8 cellular contexts compared by ENCODE assay signal in the genomic region with DNA sequence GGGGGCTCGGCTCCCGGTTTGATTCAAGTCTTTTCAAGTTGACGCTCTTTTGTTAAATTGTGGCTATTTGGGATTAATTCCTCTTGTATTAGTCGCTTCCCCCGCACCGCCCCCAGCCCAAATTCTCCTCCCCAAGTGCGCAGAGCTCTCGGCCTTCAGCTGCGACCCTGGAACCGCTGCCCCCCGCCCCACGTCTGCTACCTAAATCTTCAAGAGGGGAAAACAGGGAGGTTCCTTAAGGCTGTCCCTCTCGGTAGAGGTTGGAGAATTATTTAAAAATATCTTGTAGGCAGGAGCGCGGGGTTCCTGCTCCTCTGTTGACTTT. TPM values are rescaled to one million over a fixed set of nuclear protein-coding genes. Genes with fewer than 3 reads are reported as not detected.
DNase-seq lines count a peak whose midpoint lies in the region; ATAC-seq and TF ChIP-seq lines count a peak whose summit lies in the region.

No MANE protein-coding gene starts in this region.

- H4K20me1 ChIP-seq in DOHH2 (ENCODE audit: control insufficient read depth, insufficient read depth, low read depth, low read length) = no peaks in the 10 kb centered on the region; the same call in 1 of the 2 replicates

- DNase-seq in T-cell = no peak
- DNase-seq in fibroblast of mammary gland (ENCODE audit: low read depth) = no peak
- DNase-seq in progenitor cell of endocrine pancreas (ENCODE audit: low spot score, unreplicated experiment) = peak; percentile 9
- no peak for DNase-seq in SHP77 (lab: John Stamatoyannopoulos, UW)
- no peak for DNase-seq in kidney glomerular epithelial cell (lab: John Stamatoyannopoulos, UW)
- no peak for DNase-seq in amniotic stem cell (lab: John Stamatoyannopoulos, UW)
- DNase-seq in 8988T = no peak

- peaks cover 35% of the 10 kb centered on the region for H3K79me2 ChIP-seq in DOHH2 (ENCODE audit: control insufficient read depth, low read length)

- no peaks in the 10 kb centered on the region for H3F3A ChIP-seq in DOHH2 (ENCODE audit: control insufficient read depth, insufficient read depth)

- POLR2A ChIA-PET in T-cell (lab: Charles Lee) = interaction anchor here (0.6 to 0.7 kb wide), 5 partner anchors 56 to 476 kb away, joined by 4 to 10 read pairs (median 7); no protein-coding TSS in a partner anchor

- H3K4me1 ChIP-seq in DOHH2 (ENCODE audit: control insufficient read depth, low read length) = peaks cover 22% of the 10 kb centered on the region

- no peaks in the 10 kb centered on the region for H3K9me2 ChIP-seq in DOHH2 (replicated peaks; ENCODE audit: control insufficient read depth, low read length)

- H3K4me3 ChIP-seq in DOHH2 (ENCODE audit: low read length) (peak overlapping the region; percentile 76), fibroblast of mammary gland (ENCODE audit: control insufficient read depth, low read depth, low read length) (peak overlapping the region; percentile 48)

- peaks cover 15 to 20% (median 16%) of the 10 kb centered on the region in 3 donors for H3K4me1 Mint-ChIP-seq in T-cell
- peaks cover 23% of the 10 kb centered on the region for H3K4me1 Mint-ChIP-seq in progenitor cell of endocrine pancreas (ENCODE audit: low read depth)

- ATAC-seq in T-cell (replicated peaks in 1 of 4) = no peak

- peak overlapping the region; percentile 83 to 90 (median 85) for H3K4me3 Mint-ChIP-seq in T-cell
- H3K4me3 Mint-ChIP-seq in progenitor cell of endocrine pancreas (ENCODE audit: low read depth) = peak overlapping the region; percentile 88

- H3K27me3 ChIP-seq in DOHH2 (ENCODE audit: control insufficient read depth, low read length) = peaks cover 7% of the 10 kb centered on the region; the same call in 1 of the 2 replicates

- CTCF ChIA-PET in T-cell (lab: Charles Lee) = interaction anchor here in 1 of 2 donors (0.7 to 1.0 kb wide), 2 partner anchors 260 to 1572 kb away, joined by 4 to 5 read pairs; a partner anchor contains a TSS

- H3K36me3 Mint-ChIP-seq in T-cell (no peaks in the 10 kb centered on the region), progenitor cell of endocrine pancreas (ENCODE audit: insufficient read depth) (no peaks in the 10 kb centered on the region)

- H3K27ac ChIP-seq in DOHH2 (ENCODE audit: low read depth, low read length) = no peak overlapping the region

- H3K36me3 ChIP-seq in DOHH2 (ENCODE audit: control insufficient read depth, low read length) = no peaks in the 10 kb centered on the region

- no peaks in the 10 kb centered on the region for H3K9me3 ChIP-seq in DOHH2 (ENCODE audit: control insufficient read depth, insufficient read depth, low read length)

- H3K27me3 Mint-ChIP-seq in T-cell = no peaks in the 10 kb centered on the region
- H3K27me3 Mint-ChIP-seq in progenitor cell of endocrine pancreas = no peaks in the 10 kb centered on the region

- TF ChIP-seq CTCF in DOHH2 (IDR thresholded peaks at IDR 0.05; ENCODE audit: low read depth, low read length, poor library complexity, severe bottlenecking) (no peak), fibroblast of mammary gland (conservative IDR thresholded peaks at IDR 0.05; ENCODE audit: control insufficient read depth, insufficient read depth, low read depth, low read length) (no peak), progenitor cell of endocrine pancreas (IDR thresholded peaks at IDR 0.05; ENCODE audit: unreplicated experiment) (no peak)

- H3K9me3 Mint-ChIP-seq in T-cell = no peaks in the 10 kb centered on the region
- peaks cover 6% of the 10 kb centered on the region for H3K9me3 Mint-ChIP-seq in progenitor cell of endocrine pancreas (ENCODE audit: low read depth)

- H3K4me2 ChIP-seq in DOHH2 (ENCODE audit: low read length) = peak overlapping the region; percentile 82

- H3K27ac Mint-ChIP-seq in T-cell (peak overlapping the region; percentile 86 to 87), progenitor cell of endocrine pancreas (peak overlapping the region; percentile 81)

RNA-seq across cellular contexts. Expression of a gene that starts 0.9 kb away (rescaled TPM):
- 10 to 100 TPM; 65.2 to 89.9 (median 71.9) TPM for total RNA-seq in T-cell
- 60.8 and 61.8 TPM in 2 replicates for total RNA-seq in progenitor cell of endocrine pancreas
